ENCODE assay signal across 8 cellular contexts in genomic region chr6:159725208-159725607, GRCh38. TPM values are rescaled to one million over a fixed set of nuclear protein-coding genes. Genes with fewer than 3 reads are reported as not detected.
DNase-seq lines count a peak whose midpoint lies in the region; ATAC-seq, FAIRE-seq and TF ChIP-seq lines count a peak whose summit lies in the region.
"Not testable (repeated sequence)": the region's sequence is repeated elsewhere in the genome, so short reads cannot be mapped to it uniquely, and the experiment has no call there.

No MANE protein-coding gene starts in this region.

- not testable (repeated sequence) for TF ChIP-seq EP300 in A549 (IDR thresholded peaks at IDR 0.05)

- POLR2A ChIA-PET in A549 (lab: Yijun Ruan, JAX): not testable (repeated sequence)

- H4K20me1 ChIP-seq in DOHH2 (ENCODE audit: control insufficient read depth, insufficient read depth, low read depth, low read length) (peaks cover 21% of the 10 kb centered on the region), mammary epithelial cell (ENCODE audit: insufficient read depth, low read length) (peaks cover 10% of the 10 kb centered on the region), osteoblast (ENCODE audit: insufficient read depth, low read length) (peaks cover 22% of the 10 kb centered on the region)

- not testable (repeated sequence) for H3K9ac ChIP-seq in mammary epithelial cell (ENCODE audit: insufficient read depth, low read length)

- H3K9me3 Mint-ChIP-seq in activated T-cell treated with anti-CD3 and anti-CD28 coated beads, Interleukin-2, amount 50 U/mL, for 72 hours: not testable (repeated sequence)
- peaks cover 11% of the 10 kb centered on the region for H3K9me3 Mint-ChIP-seq in mesothelial cell of epicardium

- not testable (repeated sequence) for H3K4me3 ChIP-seq in A549; osteoblast (ENCODE audit: insufficient read depth, low read length)
- H3K4me3 ChIP-seq in DOHH2 (ENCODE audit: low read length) (peak overlapping the region; percentile 81), LNCaP clone FGC (ENCODE audit: low read depth, low read length) (peak overlapping the region; percentile 72; the same call in 1 of the 2 replicates), mammary epithelial cell (replicated peaks in 1 of 3; ENCODE audit: insufficient read depth in 1 of 3, low read depth in 2 of 3, low read length in 3 of 3) (peak overlapping the region in 1 of 3 experiments; percentile 1)

- ATAC-seq in A549; T-helper 17 cell; activated T-cell treated with anti-CD3 and anti-CD28 coated beads, Interleukin-2, amount 50 U/mL, for 72 hours (replicated peaks in 1 of 2): not testable (repeated sequence)

- H3K9me2 ChIP-seq in DOHH2 (replicated peaks; ENCODE audit: control insufficient read depth, low read length): not testable (repeated sequence)

- H3K4me1 Mint-ChIP-seq in T-helper 17 cell (peaks cover 29% of the 10 kb centered on the region), mesothelial cell of epicardium (peaks cover 25% of the 10 kb centered on the region)
- peaks cover 51% of the 10 kb centered on the region for H3K4me1 Mint-ChIP-seq in activated T-cell treated with anti-CD3 and anti-CD28 coated beads, Interleukin-2, amount 50 U/mL, for 72 hours (ENCODE audit: low read depth)

- BruUV-seq in mammary epithelial cell (replicated peaks; lab: Mats Ljungman, UMichigan): not testable (repeated sequence)

- not testable (repeated sequence) for H3K27me3 Mint-ChIP-seq in T-helper 17 cell; activated T-cell treated with anti-CD3 and anti-CD28 coated beads, Interleukin-2, amount 50 U/mL, for 72 hours (ENCODE audit: low read depth); mesothelial cell of epicardium (ENCODE audit: low read depth)

- H2AFZ ChIP-seq in mammary epithelial cell (ENCODE audit: low read depth, low read length); osteoblast (ENCODE audit: low read length): not testable (repeated sequence)

- WGBS in A549 (ENCODE audit: missing lambda C conversion rate): 100% methylated on average over 2 of the region's 3 CpGs
- WGBS in mammary epithelial cell (ENCODE audit: low coverage, missing lambda C conversion rate): 86% methylated on average over 3 of the region's 3 CpGs

- not testable (repeated sequence) for FAIRE-seq in A549 (lab: Jason Lieb, UNC)

- dilution Hi-C loops in mammary epithelial cell (cut with HindIII; ENCODE audit: low sequenced_read_pairs): not testable (repeated sequence)

- H3K27ac Mint-ChIP-seq in T-helper 17 cell (peak overlapping the region; percentile 78), mesothelial cell of epicardium (peak overlapping the region; percentile 47)
- H3K27ac Mint-ChIP-seq in activated T-cell treated with anti-CD3 and anti-CD28 coated beads, Interleukin-2, amount 50 U/mL, for 72 hours: peak overlapping the region; percentile 83

- in situ Hi-C loops in mammary epithelial cell (cut with MboI; ENCODE audit: low sequenced_read_pairs in 2 of 2): loop anchor here in 1 of 2 donors (5.0 kb wide), 1 partner anchor 33 kb away; the partner anchor contains the start of gene SOD2

- peaks cover 83% of the 10 kb centered on the region for H3K79me2 ChIP-seq in DOHH2 (ENCODE audit: control insufficient read depth, low read length)
- H3K79me2 ChIP-seq in mammary epithelial cell (ENCODE audit: insufficient read depth, low read length): peaks cover 82% of the 10 kb centered on the region
- H3K79me2 ChIP-seq in osteoblast (ENCODE audit: insufficient read depth, low read length): peaks cover 82% of the 10 kb centered on the region

- not testable (repeated sequence) for H3K9me3 ChIP-seq in A549; DOHH2 (ENCODE audit: control insufficient read depth, insufficient read depth, low read length); T-helper 17 cell (ENCODE audit: control insufficient read depth, low read length, poor library complexity, severe bottlenecking); mammary epithelial cell (replicated peaks; ENCODE audit: insufficient read depth, low read length); osteoblast (ENCODE audit: low read depth, low read length)

- H3K27me3 ChIP-seq in DOHH2 (ENCODE audit: control insufficient read depth, low read length); mammary epithelial cell (ENCODE audit: insufficient read depth, low read length); osteoblast (ENCODE audit: insufficient read depth, low read length): not testable (repeated sequence)

- H3K36me3 ChIP-seq in DOHH2 (ENCODE audit: control insufficient read depth, low read length): peaks cover 58% of the 10 kb centered on the region
- not testable (repeated sequence) for H3K36me3 ChIP-seq in mammary epithelial cell (ENCODE audit: insufficient read depth, low read length); osteoblast (ENCODE audit: insufficient read depth, low read length)

- CTCF ChIA-PET in A549 (lab: Yijun Ruan, JAX): interaction anchor here (0.6 kb wide), 1 partner anchor 71 kb away, joined by 3 read pairs; no protein-coding TSS in a partner anchor
- CTCF ChIA-PET in mammary epithelial cell (lab: Charles Lee; ENCODE audit: low non-redundant PET): not testable (repeated sequence)

- intact Hi-C loops in mammary epithelial cell (cut with micrococcal nuclease): not testable (repeated sequence)

- not testable (repeated sequence) for TF ChIP-seq RAD21 in A549 (conservative IDR thresholded peaks at IDR 0.05 in 1 of 2, IDR thresholded peaks at IDR 0.05 in 1 of 2)

- H3K27ac ChIP-seq in A549; DOHH2 (ENCODE audit: low read depth, low read length); mammary epithelial cell (ENCODE audit: insufficient read depth, low read depth, low read length); osteoblast (ENCODE audit: low read depth, low read length): not testable (repeated sequence)

- H3K36me3 Mint-ChIP-seq in T-helper 17 cell (ENCODE audit: low read depth): not testable (repeated sequence)
- peaks cover 10 to 19% of the 10 kb centered on the region in 2 donors for H3K36me3 Mint-ChIP-seq in activated T-cell treated with anti-CD3 and anti-CD28 coated beads, Interleukin-2, amount 50 U/mL, for 72 hours (ENCODE audit: insufficient read depth in 2 of 2)
- peaks cover 20% of the 10 kb centered on the region for H3K36me3 Mint-ChIP-seq in mesothelial cell of epicardium

- not testable (repeated sequence) for TF ChIP-seq CTCF in A549 (IDR thresholded peaks at IDR 0.05); DOHH2 (IDR thresholded peaks at IDR 0.05; ENCODE audit: low read depth, low read length, poor library complexity, severe bottlenecking); LNCaP clone FGC (IDR thresholded peaks at IDR 0.05; ENCODE audit: control insufficient read depth, extremely low read depth, insufficient read depth); mammary epithelial cell (conservative IDR thresholded peaks at IDR 0.05 in 1 of 2, IDR thresholded peaks at IDR 0.05 in 1 of 2; ENCODE audit: extremely low read depth in 1 of 2, insufficient read depth in 1 of 2, low read depth in 1 of 2, low read length in 2 of 2); mesothelial cell of epicardium (IDR thresholded peaks at IDR 0.05; ENCODE audit: unreplicated experiment); osteoblast (IDR thresholded peaks at IDR 0.05; ENCODE audit: extremely low read depth, low read depth, low read length)

- H3K4me2 ChIP-seq in A549: peak overlapping the region; percentile 99
- peak overlapping the region; percentile 88 for H3K4me2 ChIP-seq in DOHH2 (ENCODE audit: low read length)
- H3K4me2 ChIP-seq in mammary epithelial cell (ENCODE audit: insufficient read depth, low read depth, low read length): peak overlapping the region; percentile 98
- not testable (repeated sequence) for H3K4me2 ChIP-seq in osteoblast (ENCODE audit: insufficient read depth, low read length)

- peaks cover 18% of the 10 kb centered on the region; the same call in 2 of the 3 replicates for H3K4me1 ChIP-seq in A549
- H3K4me1 ChIP-seq in DOHH2 (ENCODE audit: control insufficient read depth, low read length): peaks cover 36% of the 10 kb centered on the region
- peaks cover 13% of the 10 kb centered on the region for H3K4me1 ChIP-seq in mammary epithelial cell (ENCODE audit: insufficient read depth, low read length)
- peaks cover 24% of the 10 kb centered on the region for H3K4me1 ChIP-seq in osteoblast (ENCODE audit: insufficient read depth, low read length)

- not testable (repeated sequence) for H3K4me3 Mint-ChIP-seq in T-helper 17 cell, mesothelial cell of epicardium
- H3K4me3 Mint-ChIP-seq in activated T-cell treated with anti-CD3 and anti-CD28 coated beads, Interleukin-2, amount 50 U/mL, for 72 hours: peak overlapping the region in 1 of 2 donors; percentile 50

- TF ChIP-seq POLR2A in A549 (IDR thresholded peaks at IDR 0.05; ENCODE audit: low read length): not testable (repeated sequence)

- not testable (repeated sequence) for DNase-seq in A549 (ENCODE audit: low read depth in 1 of 2, low spot score in 1 of 2); LNCaP clone FGC (ENCODE audit: low read depth); T-helper 17 cell; activated T-cell treated with anti-CD3 and anti-CD28 coated beads, Interleukin-2, amount 50 U/mL, for 72 hours; mammary epithelial cell; mesothelial cell of epicardium (ENCODE audit: low spot score in 2 of 2, unreplicated experiment in 2 of 2)
- peak; percentile 46 for DNase-seq in osteoblast (ENCODE audit: insufficient read length, low spot score, missing footprints)

- H3F3A ChIP-seq in DOHH2 (ENCODE audit: control insufficient read depth, insufficient read depth): not testable (repeated sequence)

RNA-seq across cellular contexts. Expression of gene WTAP, which starts 2.1 kb away (rescaled TPM):
- polyA plus RNA-seq in A549 (2011; rRNA removed) (42.4 and 46.1 TPM in 2 replicates), A549 (2017; fragmentation: RNase III; extraction: RNeasy Plus Mini Kit Qiagen cat#74134 plus additional on column Dnase treatment) (53.2 to 54.0 TPM (median 53.9 TPM) in 3 replicates), mammary epithelial cell (22.3 TPM)
- 11.3 and 11.4 TPM in 2 replicates for polyA plus RNA-seq in A549 (2012; cell fraction: cytosol; rRNA removed)
- polyA plus RNA-seq in A549 (2012; cell fraction: nucleus; rRNA removed): 5.0 and 10.8 TPM in 2 replicates
- polyA minus RNA-seq in A549 (2011; rRNA and poly(A)+ RNA removed): 23.1 and 26.1 TPM in 2 replicates
- total RNA-seq in T-helper 17 cell (100 to 1,000 TPM; 159 to 160 TPM), mammary epithelial cell (10 to 100 TPM; 64.5 to 92.0 TPM), mesothelial cell of epicardium (116 to 122 TPM (median 118 TPM) in 3 replicates), osteoblast (109 and 119 TPM in 2 replicates)
- 100 to 1,000 TPM; 108 to 109 TPM for total RNA-seq in activated T-cell treated with anti-CD3 and anti-CD28 coated beads, Interleukin-2, amount 50 U/mL, for 72 hours
- polyA minus RNA-seq in mammary epithelial cell: 34.2 TPM

RNA-seq across cellular contexts. Expression of gene SOD2, which starts 32.2 kb away (rescaled TPM):
- polyA plus RNA-seq in A549 (2011; rRNA removed) (34.8 and 63.2 TPM in 2 replicates), A549 (2017; fragmentation: RNase III; extraction: RNeasy Plus Mini Kit Qiagen cat#74134 plus additional on column Dnase treatment) (81.0 to 81.3 TPM (median 81.1 TPM) in 3 replicates), mammary epithelial cell (51.3 TPM)
- polyA plus RNA-seq in A549 (2012; cell fraction: cytosol; rRNA removed): 49.3 and 57.5 TPM in 2 replicates
- 24.1 and 30.1 TPM in 2 replicates for polyA plus RNA-seq in A549 (2012; cell fraction: nucleus; rRNA removed)
- 65.9 and 67.1 TPM in 2 replicates for polyA minus RNA-seq in A549 (2011; rRNA and poly(A)+ RNA removed)
- total RNA-seq in T-helper 17 cell (100 to 1,000 TPM; 200 to 292 TPM), mammary epithelial cell (100 to 1,000 TPM; 105 to 145 TPM), mesothelial cell of epicardium (62.9 to 67.6 TPM (median 65.0 TPM) in 3 replicates), osteoblast (294 and 544 TPM in 2 replicates)
- total RNA-seq in activated T-cell treated with anti-CD3 and anti-CD28 coated beads, Interleukin-2, amount 50 U/mL, for 72 hours: 10 to 100 TPM; 66.8 to 75.9 TPM
- 77.2 TPM for polyA minus RNA-seq in mammary epithelial cell

RNA-seq across cellular contexts. Expression of gene ACAT2, which starts 36.6 kb away (rescaled TPM):
- polyA plus RNA-seq in A549 (2011; rRNA removed) (37.3 and 45.5 TPM in 2 replicates), A549 (2017; fragmentation: RNase III; extraction: RNeasy Plus Mini Kit Qiagen cat#74134 plus additional on column Dnase treatment) (33.1 to 44.8 TPM (median 44.7 TPM) in 3 replicates), mammary epithelial cell (102 TPM)
- 19.9 and 20.5 TPM in 2 replicates for polyA plus RNA-seq in A549 (2012; cell fraction: cytosol; rRNA removed)
- 7.5 and 9.6 TPM in 2 replicates for polyA plus RNA-seq in A549 (2012; cell fraction: nucleus; rRNA removed)
- 19.1 and 22.0 TPM in 2 replicates for polyA minus RNA-seq in A549 (2011; rRNA and poly(A)+ RNA removed)
- total RNA-seq in T-helper 17 cell (10 to 100 TPM; 26.9 to 34.6 TPM), mammary epithelial cell (100 to 1,000 TPM in 1 of 2 donors, 10 to 100 TPM in 1; 39.3 to 235 TPM), mesothelial cell of epicardium (35.1 to 37.7 TPM (median 35.8 TPM) in 3 replicates), osteoblast (41.6 and 53.6 TPM in 2 replicates)
- total RNA-seq in activated T-cell treated with anti-CD3 and anti-CD28 coated beads, Interleukin-2, amount 50 U/mL, for 72 hours: 10 to 100 TPM; 44.3 to 53.1 TPM
- polyA minus RNA-seq in mammary epithelial cell: 81.8 TPM
